Comparison of ENCODE assay signal across 8 cellular contexts in genomic region chr9:14616188-14616982, GRCh38.
DNase-seq lines count a peak whose midpoint lies in the region; ATAC-seq and TF ChIP-seq lines count a peak whose summit lies in the region.

No MANE protein-coding gene starts in this region.

- no peak overlapping the region for H3K27ac Mint-ChIP-seq in activated CD4-positive, alpha-beta memory T cell treated with anti-CD3 and anti-CD28 coated beads, Interleukin-2, amount 10 ng/mL, durations not matched to agents 7 days and 5 days

- no peak overlapping the region for H4K8ac ChIP-seq in trophoblast cell (ENCODE audit: low read depth, low read length)

- H3K4me3 Mint-ChIP-seq in activated CD4-positive, alpha-beta memory T cell treated with anti-CD3 and anti-CD28 coated beads, Interleukin-2, amount 10 ng/mL, durations not matched to agents 7 days and 5 days, result no peak overlapping the region

- H3K27me3 ChIP-seq in Karpas-422 (ENCODE audit: low read length), result no peaks in the 10 kb centered on the region
- no peaks in the 10 kb centered on the region for H3K27me3 ChIP-seq in trophoblast cell (ENCODE audit: insufficient read depth, low read length)

- H3K9ac ChIP-seq in Karpas-422 (ENCODE audit: low read length), result no peak overlapping the region
- H3K9ac ChIP-seq in trophoblast cell (ENCODE audit: low read length), result no peak overlapping the region

- TF ChIP-seq CTCF in fibroblast of mammary gland (conservative IDR thresholded peaks at IDR 0.05; ENCODE audit: control insufficient read depth, insufficient read depth, low read depth, low read length), result peak; percentile 72

- H3K9me3 Mint-ChIP-seq in activated CD4-positive, alpha-beta memory T cell treated with anti-CD3 and anti-CD28 coated beads, Interleukin-2, amount 10 ng/mL, durations not matched to agents 7 days and 5 days, result no peaks in the 10 kb centered on the region

- no peak overlapping the region for H4K91ac ChIP-seq in trophoblast cell (ENCODE audit: low read depth, low read length)

- DNase-seq in NCI-H2171 treated with DMSO at 0.1 percent for 48 hours (lab: John Stamatoyannopoulos, UW) (peak; percentile 57), NCI-H2171 (lab: John Stamatoyannopoulos, UW) (no peak), Karpas-422 (peak; percentile 83), SK-MEL-5 (ENCODE audit: low read depth, low spot score) (peak; percentile 66), fibroblast of mammary gland (ENCODE audit: low read depth) (peak; percentile 77), trophoblast cell (peak; percentile 2 to 80)
- no peak for DNase-seq in activated CD4-positive, alpha-beta memory T cell treated with anti-CD3 and anti-CD28 coated beads, Interleukin-2, amount 10 ng/mL, durations not matched to agents 7 days and 5 days

- H2AK5ac ChIP-seq in trophoblast cell (ENCODE audit: low read length), result no peak overlapping the region

- H3K4me2 ChIP-seq in Karpas-422 (ENCODE audit: low read depth, low read length, poor library complexity, severe bottlenecking) (no peak overlapping the region), trophoblast cell (ENCODE audit: low read length) (no peak overlapping the region)

- H2BK120ac ChIP-seq in trophoblast cell (ENCODE audit: insufficient read depth, low read length, poor library complexity), result no peak overlapping the region

- H2BK12ac ChIP-seq in trophoblast cell (ENCODE audit: low read length), result no peak overlapping the region

- H3K4me1 ChIP-seq in Karpas-422 (ENCODE audit: low read length) (peaks cover 20% of the 10 kb centered on the region), trophoblast cell (ENCODE audit: control insufficient read depth in 1 of 2, insufficient read depth in 2 of 2, low read length in 2 of 2) (no peaks in the 10 kb centered on the region)

- H3K36me3 ChIP-seq in Karpas-422 (ENCODE audit: insufficient read depth, low read length), result peaks cover 25% of the 10 kb centered on the region
- no peaks in the 10 kb centered on the region for H3K36me3 ChIP-seq in trophoblast cell (ENCODE audit: control insufficient read depth in 1 of 2, insufficient read depth in 2 of 2, low read length in 2 of 2)

- H2AFZ ChIP-seq in Karpas-422 (ENCODE audit: low read length), result no peak overlapping the region
- no peak overlapping the region for H2AFZ ChIP-seq in trophoblast cell (ENCODE audit: insufficient read depth, low read length, poor library complexity)

- no peak overlapping the region for H2BK5ac ChIP-seq in trophoblast cell (ENCODE audit: low read depth, low read length, poor library complexity)

- H3K79me2 ChIP-seq in Karpas-422 (ENCODE audit: low read length), result peaks cover 42% of the 10 kb centered on the region
- no peaks in the 10 kb centered on the region for H3K79me2 ChIP-seq in trophoblast cell (ENCODE audit: control insufficient read depth, insufficient read depth, low read length, poor library complexity)

- peak; percentile 77 for ATAC-seq in GM21825 (IDR thresholded peaks at IDR 0.05; ENCODE audit: unreplicated experiment)

- H3K79me1 ChIP-seq in trophoblast cell (ENCODE audit: low read length), result no peaks in the 10 kb centered on the region

- CTCF ChIA-PET in activated CD4-positive, alpha-beta memory T cell treated with anti-CD3 and anti-CD28 coated beads, Interleukin-2, amount 10 ng/mL, durations not matched to agents 7 days and 5 days (lab: Charles Lee), result interaction anchor here (1.3 to 2.1 kb wide), 7 partner anchors 43 to 519 kb away, joined by 3 to 19 read pairs (median 6); no protein-coding TSS in a partner anchor

- no peaks in the 10 kb centered on the region for H3K27me3 Mint-ChIP-seq in activated CD4-positive, alpha-beta memory T cell treated with anti-CD3 and anti-CD28 coated beads, Interleukin-2, amount 10 ng/mL, durations not matched to agents 7 days and 5 days

- H3K18ac ChIP-seq in trophoblast cell (ENCODE audit: low read length), result no peak overlapping the region

- peaks cover 4% of the 10 kb centered on the region for H3K36me3 Mint-ChIP-seq in activated CD4-positive, alpha-beta memory T cell treated with anti-CD3 and anti-CD28 coated beads, Interleukin-2, amount 10 ng/mL, durations not matched to agents 7 days and 5 days (ENCODE audit: low read depth)

- POLR2A ChIA-PET in activated CD4-positive, alpha-beta memory T cell treated with anti-CD3 and anti-CD28 coated beads, Interleukin-2, amount 10 ng/mL, durations not matched to agents 7 days and 5 days (lab: Charles Lee), result no interaction called here

- H3K23ac ChIP-seq in trophoblast cell (ENCODE audit: low read length), result no peak overlapping the region

- no peak overlapping the region for H3K4ac ChIP-seq in trophoblast cell (ENCODE audit: low read depth, low read length)

- no peak overlapping the region for H4K12ac ChIP-seq in trophoblast cell (ENCODE audit: low read depth, low read length)

- in situ Hi-C loops in SK-MEL-5 (cut with HindIII; ENCODE audit: low pct_unique_long_range_greater_than_20kb, low sequenced_read_pairs), result loop anchor here (25.0 kb wide), 1 partner anchor 296 kb away; the partner anchor contains the start of gene FREM1

- H3K27ac ChIP-seq in Karpas-422 (ENCODE audit: low read length) (no peak overlapping the region), trophoblast cell (ENCODE audit: low read depth, low read length) (no peak overlapping the region)

- H3K14ac ChIP-seq in trophoblast cell (ENCODE audit: low read length), result no peak overlapping the region

- WGBS in trophoblast cell (ENCODE audit: extremely low coverage, insufficient coverage, insufficient read length), result no CpG with 5 or more reads among the region's 3 CpGs

- H3K9me3 ChIP-seq in Karpas-422 (ENCODE audit: low read length) (no peaks in the 10 kb centered on the region), trophoblast cell (ENCODE audit: insufficient read depth, low read depth, low read length) (no peaks in the 10 kb centered on the region)

- H3K4me3 ChIP-seq in Karpas-422 (ENCODE audit: low read length) (no peak overlapping the region), fibroblast of mammary gland (ENCODE audit: control insufficient read depth, low read depth, low read length) (no peak overlapping the region), trophoblast cell (ENCODE audit: low read depth, low read length) (no peak overlapping the region)

- no peaks in the 10 kb centered on the region for H3K9me2 ChIP-seq in Karpas-422 (replicated peaks; ENCODE audit: insufficient read depth, low read length)

- H4K20me1 ChIP-seq in Karpas-422 (ENCODE audit: insufficient read depth, low read depth, low read length), result no peaks in the 10 kb centered on the region

- no peaks in the 10 kb centered on the region for H3K4me1 Mint-ChIP-seq in activated CD4-positive, alpha-beta memory T cell treated with anti-CD3 and anti-CD28 coated beads, Interleukin-2, amount 10 ng/mL, durations not matched to agents 7 days and 5 days

Comparison
In these comparisons a context has a peak if more than half of its experiments do, and no peak if none do; other contexts are left out.
1. DNase-seq: peak in NCI-H2171 treated with DMSO at 0.1 percent for 48 hours (single experiment), Karpas-422 (single experiment), SK-MEL-5 (single experiment), fibroblast of mammary gland (single experiment) and trophoblast cell (2 of 2); none in NCI-H2171 (single experiment) and activated CD4-positive, alpha-beta memory T cell treated with anti-CD3 and anti-CD28 coated beads, Interleukin-2, amount 10 ng/mL, durations not matched to agents 7 days and 5 days (single experiment).